Comparison of ENCODE assay signal across 16 cellular contexts in genomic region chr10:95836610-95837367, GRCh38.
DNase-seq lines count a peak whose midpoint lies in the region; ATAC-seq, FAIRE-seq and TF ChIP-seq lines count a peak whose summit lies in the region.
"Had no signal": no experiment of that assay in that cellular context is flagged by ENCODE, and none has a peak within 500 bp of the region (broad histone marks: within the 10 kb centered on the region; RNA-seq: fewer than 3 reads in every experiment).

No MANE protein-coding gene starts in this region.

- H3K27me3 ChIP-seq in HepG2 (ENCODE audit: control insufficient read depth in 1 of 2, insufficient read depth in 2 of 2, low read length in 2 of 2) (no peaks in the 10 kb centered on the region), right lobe of liver (no peaks in the 10 kb centered on the region), parathyroid adenoma (ENCODE audit: control insufficient read depth, insufficient read depth, low read length) (no peaks in the 10 kb centered on the region)
- H3K27me3 ChIP-seq: gastrocnemius medialis had no signal

- 12% methylated on average over 5 of the region's 5 CpGs for WGBS in HepG2 (ENCODE audit: low lambda C conversion rate)
- 34% methylated on average over 4 of the region's 5 CpGs for WGBS in right lobe of liver (ENCODE audit: insufficient coverage, low coverage, low lambda C conversion rate, missing lambda C conversion rate)

- peak overlapping the region; percentile 46 for H3K9ac ChIP-seq in HepG2 (ENCODE audit: insufficient read depth, low read depth, low read length)
- no peak overlapping the region for H3K9ac ChIP-seq in parathyroid adenoma
- H3K9ac ChIP-seq: GM23248 had no signal

- POLR2A ChIA-PET in HepG2 (lab: Yijun Ruan, JAX) = interaction anchor here (1.0 to 1.7 kb wide), 4 partner anchors 28 to 143 kb away, joined by 3 to 7 read pairs (median 5); partner anchors contain the start of gene TCTN3

- no TSS peak for BruUV-seq in HepG2 (replicated peaks; lab: Mats Ljungman, UMichigan)

- in situ Hi-C loops in HepG2 (cut with HindIII; ENCODE audit: extremely low pct_ligation_motif_present, low pct_unique_long_range_greater_than_20kb) = no loop called here

- H4K20me1 ChIP-seq in HepG2 (ENCODE audit: insufficient read depth, low read length) = no peaks in the 10 kb centered on the region

- H3K4me3 Mint-ChIP-seq in dendritic cell treated with granulocyte-macrophage colony-stimulating factor and Interleukin-4, amounts not matched to agents 40 ng/mL and 50 ng/mL, for 4 days = no peak overlapping the region
- H3K4me3 Mint-ChIP-seq: activated naive CD8-positive, alpha-beta T cell treated with anti-CD3 and anti-CD28 coated beads, Interleukin-2, amount 10 ng/mL, durations not matched to agents 7 days and 5 days had no signal

- H3K36me3 ChIP-seq in HepG2 (replicated peaks in 1 of 2; ENCODE audit: control insufficient read depth in 1 of 2, insufficient read depth in 2 of 2, low read length in 2 of 2) = no peaks in the 10 kb centered on the region
- H3K36me3 ChIP-seq in right lobe of liver = no peaks in the 10 kb centered on the region
- no peaks in the 10 kb centered on the region for H3K36me3 ChIP-seq in parathyroid adenoma (ENCODE audit: control insufficient read depth, insufficient read depth, low read length)
- H3K36me3 ChIP-seq: gastrocnemius medialis, WERI-Rb-1 had no signal

- H3K27ac ChIP-seq in HepG2 (ENCODE audit: extremely low read length, insufficient read depth, low read length) (peak overlapping the region; percentile 72), right lobe of liver (no peak overlapping the region), parathyroid adenoma (peak overlapping the region; percentile 74)
- H3K27ac ChIP-seq: gastrocnemius medialis, GM23248, WERI-Rb-1 had no signal

- TF ChIP-seq RAD21 in HepG2 (CRISPR knock-in tag; IDR thresholded peaks at IDR 0.05) = no peak

- H3K36me3 Mint-ChIP-seq in dendritic cell treated with granulocyte-macrophage colony-stimulating factor and Interleukin-4, amounts not matched to agents 40 ng/mL and 50 ng/mL, for 4 days (ENCODE audit: low read depth) = peaks cover 17% of the 10 kb centered on the region

- intact Hi-C loops in HepG2 (cut with micrococcal nuclease; ENCODE audit: unreplicated experiment) (no loop called here), right lobe of liver (cut with DNase I) (no loop called here)
- intact Hi-C loops in dendritic cell treated with granulocyte-macrophage colony-stimulating factor and Interleukin-4, amounts not matched to agents 40 ng/mL and 50 ng/mL, for 4 days (cut with micrococcal nuclease) = no loop called here

- FAIRE-seq in HepG2 (lab: Jason Lieb, UNC) = peak; percentile 96
- FAIRE-seq: urothelium cell line had no signal

- H3K9me3 ChIP-seq in HepG2 (ENCODE audit: low read length) (no peaks in the 10 kb centered on the region), right lobe of liver (no peaks in the 10 kb centered on the region), parathyroid adenoma (ENCODE audit: control insufficient read depth, low read length) (no peaks in the 10 kb centered on the region)
- H3K9me3 ChIP-seq: gastrocnemius medialis had no signal

- H3K4me3 ChIP-seq in HepG2 (replicated peaks in 1 of 3; ENCODE audit: insufficient read depth in 1 of 3, low read depth in 2 of 3, low read length in 3 of 3) = peak overlapping the region in 1 of 3 experiments; percentile 48; a peak in 2 of 6 replicates
- no peak overlapping the region for H3K4me3 ChIP-seq in right lobe of liver
- no peak overlapping the region for H3K4me3 ChIP-seq in parathyroid adenoma (ENCODE audit: low read depth, low read length)
- H3K4me3 ChIP-seq: gastrocnemius medialis, GM23248 had no signal

- H3K4me1 Mint-ChIP-seq in dendritic cell treated with granulocyte-macrophage colony-stimulating factor and Interleukin-4, amounts not matched to agents 40 ng/mL and 50 ng/mL, for 4 days (ENCODE audit: low read depth) = peaks cover 61% of the 10 kb centered on the region

- peak overlapping the region; percentile 82 for H3K27ac Mint-ChIP-seq in dendritic cell treated with granulocyte-macrophage colony-stimulating factor and Interleukin-4, amounts not matched to agents 40 ng/mL and 50 ng/mL, for 4 days
- H3K27ac Mint-ChIP-seq: progenitor cell of endocrine pancreas had no signal

- CTCF ChIA-PET in HepG2 (lab: Yijun Ruan, JAX; ENCODE audit: low intra/inter-chr PET ratio, low total read pairs) = no interaction called here

- peak overlapping the region; percentile 86 for H2AFZ ChIP-seq in HepG2 (ENCODE audit: low read length)
- H2AFZ ChIP-seq in parathyroid adenoma = peak overlapping the region; percentile 89
- H2AFZ ChIP-seq: GM23248 had no signal

- H3K4me1 ChIP-seq in HepG2 (ENCODE audit: insufficient read depth, low read length) (peaks cover 45% of the 10 kb centered on the region), right lobe of liver (no peaks in the 10 kb centered on the region), parathyroid adenoma (peaks cover 36% of the 10 kb centered on the region)

- H3K4me2 ChIP-seq in HepG2 (ENCODE audit: low read depth, low read length) (peak overlapping the region; percentile 69), parathyroid adenoma (ENCODE audit: low read length) (no peak overlapping the region)

- H3K27me3 Mint-ChIP-seq in dendritic cell treated with granulocyte-macrophage colony-stimulating factor and Interleukin-4, amounts not matched to agents 40 ng/mL and 50 ng/mL, for 4 days = no peaks in the 10 kb centered on the region
- H3K27me3 Mint-ChIP-seq: activated naive CD8-positive, alpha-beta T cell treated with anti-CD3 and anti-CD28 coated beads, Interleukin-2, amount 10 ng/mL, durations not matched to agents 7 days and 5 days; progenitor cell of endocrine pancreas had no signal

- H3K9me3 Mint-ChIP-seq in dendritic cell treated with granulocyte-macrophage colony-stimulating factor and Interleukin-4, amounts not matched to agents 40 ng/mL and 50 ng/mL, for 4 days = no peaks in the 10 kb centered on the region

- no peak for TF ChIP-seq POLR2A in HepG2 (IDR thresholded peaks at IDR 0.05; ENCODE audit: insufficient read depth in 1 of 2, low read depth in 2 of 2, low read length in 2 of 2)
- no peak for TF ChIP-seq POLR2A in right lobe of liver (IDR thresholded peaks at IDR 0.05)

- TF ChIP-seq CTCF in HepG2 (CRISPR knock-in tag; IDR thresholded peaks at IDR 0.05) (no peak), right lobe of liver (IDR thresholded peaks at IDR 0.05) (no peak), parathyroid adenoma (IDR thresholded peaks at IDR 0.05) (no peak)

- ATAC-seq in HepG2 (peak; percentile 94), right lobe of liver (no peak), HG02571 (IDR thresholded peaks at IDR 0.05; ENCODE audit: unreplicated experiment) (no peak), GM21723 (IDR thresholded peaks at IDR 0.05; ENCODE audit: unreplicated experiment) (no peak)
- ATAC-seq: gastrocnemius medialis had no signal

- no peaks in the 10 kb centered on the region for H3K79me2 ChIP-seq in HepG2 (ENCODE audit: insufficient read depth, low read length)
- no peaks in the 10 kb centered on the region for H3K79me2 ChIP-seq in parathyroid adenoma

- TF ChIP-seq EP300 in HepG2 (IDR thresholded peaks at IDR 0.05; ENCODE audit: low read depth in 2 of 2, low read length in 2 of 2) = peak in 1 of 2 experiments; percentile 81; a peak in 2 of 4 replicates
- peak; percentile 27; the same call in 1 of the 2 replicates for TF ChIP-seq EP300 in HepG2 (CRISPR knock-in tag; IDR thresholded peaks at IDR 0.05; ENCODE audit: borderline replicate concordance)

- DNase-seq in HepG2 (ENCODE audit: low spot score) (peak; percentile 81), right lobe of liver (no peak), COLO668 (lab: John Stamatoyannopoulos, UW; ENCODE audit: unreplicated experiment) (no peak), NCI-H82 (lab: John Stamatoyannopoulos, UW) (no peak)
- DNase-seq: activated naive CD8-positive, alpha-beta T cell treated with anti-CD3 and anti-CD28 coated beads, Interleukin-2, amount 10 ng/mL, durations not matched to agents 7 days and 5 days; gastrocnemius medialis; GM23248; KBM-7; NCI-H446; WERI-Rb-1 had no signal

TF ChIP-seq in HepG2, 621 proteins besides CTCF, POLR2A, EP300 and RAD21 (continues in another document):
- TF ChIP-seq ISL2 (CRISPR knock-in tag; IDR thresholded peaks at IDR 0.05) (peak; percentile 50; the same call in 1 of the 2 replicates), NKX3-1 (CRISPR knock-in tag; IDR thresholded peaks at IDR 0.05) (peak; percentile 49), ZFX (CRISPR knock-in tag; IDR thresholded peaks at IDR 0.05; ENCODE audit: low read depth) (peak; percentile 47; the same call in 1 of the 2 replicates), FOXJ3 (CRISPR knock-in tag; IDR thresholded peaks at IDR 0.05; ENCODE audit: borderline replicate concordance) (peak; percentile 70; the same call in 1 of the 2 replicates), ELK4 (CRISPR knock-in tag; IDR thresholded peaks at IDR 0.05; ENCODE audit: borderline replicate concordance) (no peak), SOX5 (CRISPR knock-in tag; IDR thresholded peaks at IDR 0.05; ENCODE audit: borderline replicate concordance) (peak; percentile 74), ZSCAN5A (CRISPR knock-in tag; IDR thresholded peaks at IDR 0.05; ENCODE audit: borderline replicate concordance) (no peak), ZNF792 (CRISPR knock-in tag; IDR thresholded peaks at IDR 0.05) (0 out of 2 replicates have a peak, but pooled peaks have one; percentile 42), POGZ (CRISPR knock-in tag; IDR thresholded peaks at IDR 0.05) (peak; percentile 70)

Comparison
In these comparisons a context has a peak if more than half of its experiments do, and no peak if none do; other contexts are left out.
1. H3K27ac ChIP-seq: peak in HepG2 (single experiment) and parathyroid adenoma (single experiment); none in right lobe of liver (0 of 3).